17 cellular contexts compared by ENCODE assay signal in genomic region chr21:31482460-31482859, GRCh38.
DNase-seq lines count a peak whose midpoint lies in the region; ATAC-seq and TF ChIP-seq lines count a peak whose summit lies in the region.
"Had no signal": no experiment of that assay in that cellular context is flagged by ENCODE, and none has a peak within 500 bp of the region (broad histone marks: within the 10 kb centered on the region; RNA-seq: fewer than 3 reads in every experiment).

No MANE protein-coding gene starts in this region.

- H3K4ac ChIP-seq in trophoblast cell (ENCODE audit: low read depth, low read length): no peak overlapping the region

- H3K23ac ChIP-seq in trophoblast cell (ENCODE audit: low read length): peak overlapping the region; percentile 38

- POLR2A ChIA-PET in HEK293 (lab: Yijun Ruan, JAX): no interaction called here

- ATAC-seq in GM21619 (IDR thresholded peaks at IDR 0.05; ENCODE audit: unreplicated experiment) (no peak), GM19328 (IDR thresholded peaks at IDR 0.05; ENCODE audit: unreplicated experiment) (no peak)
- ATAC-seq: Panc1, SK-N-SH treated with all-trans-retinoic acid at 6 μM for 48 hours had no signal

- no peak overlapping the region for H2BK5ac ChIP-seq in trophoblast cell (ENCODE audit: low read depth, low read length, poor library complexity)

- no peaks in the 10 kb centered on the region for H3K79me1 ChIP-seq in trophoblast cell (ENCODE audit: low read length)

- H3K14ac ChIP-seq in trophoblast cell (ENCODE audit: low read length): no peak overlapping the region

- H3K4me3 ChIP-seq in BE2C (ENCODE audit: low read depth, low read length) (no peak overlapping the region), HEK293 (ENCODE audit: low read depth, low read length) (no peak overlapping the region), choroid plexus epithelial cell (ENCODE audit: low read depth, low read length) (no peak overlapping the region), trophoblast cell (ENCODE audit: low read depth, low read length) (no peak overlapping the region), suprapubic skin (no peak overlapping the region)
- H3K4me3 ChIP-seq: BLaER1 treated with 17β-estradiol and CSF1 and Interleukin-3, amounts not matched to agents 10 nM and 100 nM; MG63 had no signal

- H3K9ac ChIP-seq in trophoblast cell (ENCODE audit: low read length): no peak overlapping the region
- H3K9ac ChIP-seq: BLaER1 treated with 17β-estradiol and CSF1 and Interleukin-3, amounts not matched to agents 10 nM and 100 nM had no signal

- no peak overlapping the region for H4K8ac ChIP-seq in trophoblast cell (ENCODE audit: low read depth, low read length)

- TF ChIP-seq CTCF in BE2C (IDR thresholded peaks at IDR 0.05; ENCODE audit: low read depth, low read length) (no peak), HEK293 (tag by site-specific recombination; IDR thresholded peaks at IDR 0.05) (no peak), choroid plexus epithelial cell (conservative IDR thresholded peaks at IDR 0.05; ENCODE audit: low read depth, low read length) (no peak), suprapubic skin (IDR thresholded peaks at IDR 0.05) (no peak)

- no peak overlapping the region for H2AK5ac ChIP-seq in trophoblast cell (ENCODE audit: low read length)

- H3K36me3 ChIP-seq in BE2C (no peaks in the 10 kb centered on the region), HEK293 (ENCODE audit: control insufficient read depth in 2 of 2, insufficient read depth in 1 of 2, low read length in 2 of 2) (peaks cover 0 to 6% of the 10 kb centered on the region in 2 experiments; a peak in 1 of 3 replicates), trophoblast cell (ENCODE audit: control insufficient read depth in 1 of 2, insufficient read depth in 2 of 2, low read length in 2 of 2) (peaks cover 0 to 5% of the 10 kb centered on the region in 2 experiments), suprapubic skin (no peaks in the 10 kb centered on the region)
- H3K36me3 ChIP-seq: MG63 had no signal

- no peak overlapping the region for H4K91ac ChIP-seq in trophoblast cell (ENCODE audit: low read depth, low read length)

- no CpG with 5 or more reads among the region's 5 CpGs for WGBS in trophoblast cell (ENCODE audit: extremely low coverage, insufficient coverage, insufficient read length)
- 84% methylated on average over 5 of the region's 5 CpGs for WGBS in suprapubic skin

- no peak overlapping the region for H3K27ac ChIP-seq in HEK293 (ENCODE audit: extremely low read depth, low read depth, low read length)
- no peak overlapping the region for H3K27ac ChIP-seq in trophoblast cell (ENCODE audit: low read depth, low read length)
- no peak overlapping the region for H3K27ac ChIP-seq in suprapubic skin
- H3K27ac ChIP-seq: BLaER1 treated with 17β-estradiol and CSF1 and Interleukin-3, amounts not matched to agents 10 nM and 100 nM had no signal

- H3K4me2 ChIP-seq in trophoblast cell (ENCODE audit: low read length): no peak overlapping the region
- H3K4me2 ChIP-seq: BLaER1 treated with 17β-estradiol and CSF1 and Interleukin-3, amounts not matched to agents 10 nM and 100 nM had no signal

- no peaks in the 10 kb centered on the region for H3K79me2 ChIP-seq in trophoblast cell (ENCODE audit: control insufficient read depth, insufficient read depth, low read length, poor library complexity)

- no peak overlapping the region for H2BK12ac ChIP-seq in trophoblast cell (ENCODE audit: low read length)

- no peak overlapping the region for H3K18ac ChIP-seq in trophoblast cell (ENCODE audit: low read length)

- H3K9me3 ChIP-seq in BE2C: no peaks in the 10 kb centered on the region
- no peaks in the 10 kb centered on the region for H3K9me3 ChIP-seq in HEK293 (ENCODE audit: control insufficient read depth, insufficient read depth, low read depth, low read length)
- H3K9me3 ChIP-seq in trophoblast cell (ENCODE audit: insufficient read depth, low read depth, low read length): peaks cover 16% of the 10 kb centered on the region
- peaks cover 9% of the 10 kb centered on the region for H3K9me3 ChIP-seq in suprapubic skin
- H3K9me3 ChIP-seq: MG63 had no signal

- DNase-seq in BE2C (peak; percentile 30), choroid plexus epithelial cell (ENCODE audit: low read depth) (peak; percentile 13), trophoblast cell (no peak), suprapubic skin (ENCODE audit: low spot score in 2 of 2) (no peak)
- DNase-seq: CD4-positive, alpha-beta memory T cell; GDM1; MG63; NCI-H1417 treated with DMSO at 0.1 percent for 48 hours; NCI-H1930; NCI-H510A; NCI-H82 had no signal

- TF ChIP-seq POLR2A in suprapubic skin (IDR thresholded peaks at IDR 0.05): no peak

- no peaks in the 10 kb centered on the region for H3K4me1 ChIP-seq in BE2C
- H3K4me1 ChIP-seq in HEK293 (ENCODE audit: control insufficient read depth, insufficient read depth, low read length): no peaks in the 10 kb centered on the region
- no peaks in the 10 kb centered on the region for H3K4me1 ChIP-seq in trophoblast cell (ENCODE audit: control insufficient read depth in 1 of 2, insufficient read depth in 2 of 2, low read length in 2 of 2)
- H3K4me1 ChIP-seq in suprapubic skin: no peaks in the 10 kb centered on the region

- H3K27me3 ChIP-seq in BE2C: no peaks in the 10 kb centered on the region
- H3K27me3 ChIP-seq in trophoblast cell (ENCODE audit: insufficient read depth, low read length): no peaks in the 10 kb centered on the region
- no peaks in the 10 kb centered on the region for H3K27me3 ChIP-seq in suprapubic skin
- H3K27me3 ChIP-seq: BLaER1 treated with 17β-estradiol and CSF1 and Interleukin-3, amounts not matched to agents 10 nM and 100 nM; MG63 had no signal

- TF ChIP-seq EP300 in suprapubic skin (IDR thresholded peaks at IDR 0.05): no peak

- H4K12ac ChIP-seq in trophoblast cell (ENCODE audit: low read depth, low read length): no peak overlapping the region

- H2BK120ac ChIP-seq in trophoblast cell (ENCODE audit: insufficient read depth, low read length, poor library complexity): no peak overlapping the region

- CTCF ChIA-PET in HEK293 (lab: Yijun Ruan, JAX): interaction anchor here (0.6 kb wide), 1 partner anchor 136 kb away, joined by 3 read pairs; no protein-coding TSS in a partner anchor

- no peak overlapping the region for H2AFZ ChIP-seq in trophoblast cell (ENCODE audit: insufficient read depth, low read length, poor library complexity)

TF ChIP-seq in HEK293, 187 proteins besides CTCF, POLR2A, EP300 and RAD21:
- peak; percentile 39; the same call in 1 of the 2 replicates for TF ChIP-seq KLF9 (tag by site-specific recombination; IDR thresholded peaks at IDR 0.05; ENCODE audit: low read depth)
- TF ChIP-seq WT1 (tag by site-specific recombination; IDR thresholded peaks at IDR 0.05): no peak
- TF ChIP-seq ZNF132 (tag by site-specific recombination; IDR thresholded peaks at IDR 0.05; ENCODE audit: borderline replicate concordance): no peak
- TF ChIP-seq EGR2 (tag by site-specific recombination; IDR thresholded peaks at IDR 0.05; ENCODE audit: low read depth): peak; percentile 87
- TF ChIP-seq OSR2 (tag by site-specific recombination; IDR thresholded peaks at IDR 0.05): 0 out of 2 replicates have a peak, but pooled peaks have one; percentile 30
- peak; percentile 43 for TF ChIP-seq ZFHX2 (tag by site-specific recombination; conservative IDR thresholded peaks at IDR 0.05)

Comparison
In these comparisons a context has a peak if more than half of its experiments do, and no peak if none do; other contexts are left out.
1. DNase-seq: peak in BE2C (single experiment) and choroid plexus epithelial cell (single experiment); none in trophoblast cell (0 of 2) and suprapubic skin (0 of 2).